In genomic region chr15:80779658-80780415, GRCh38 we compare ENCODE assay signal across 8 cellular contexts. TPM values are rescaled to one million over a fixed set of nuclear protein-coding genes. Genes with fewer than 3 reads are reported as not detected.
DNase-seq lines count a peak whose midpoint lies in the region; ATAC-seq and TF ChIP-seq lines count a peak whose summit lies in the region.

No MANE protein-coding gene starts in this region.

- H3K4me3 Mint-ChIP-seq in HFFc6: peak overlapping the region; percentile 91
- peak overlapping the region; percentile 66 for H3K4me3 Mint-ChIP-seq in activated T-helper 1 cell treated with anti-CD3 and anti-CD28 coated beads, Interleukin-12 subunit alpha, Interleukin-12 subunit beta, Interleukin-2, Interleukin-4 antibody, amounts not matched to agents 30 ng/mL and 10 ng/mL and 1 ng/mL, durations not matched to agents 14 hours and 24 hours and 36 hours

- H3K36me3 Mint-ChIP-seq in HFFc6 (ENCODE audit: low read depth): peaks cover 5% of the 10 kb centered on the region; the same call in 1 of the 2 replicates
- no peaks in the 10 kb centered on the region for H3K36me3 Mint-ChIP-seq in activated T-helper 1 cell treated with anti-CD3 and anti-CD28 coated beads, Interleukin-12 subunit alpha, Interleukin-12 subunit beta, Interleukin-2, Interleukin-4 antibody, amounts not matched to agents 30 ng/mL and 10 ng/mL and 1 ng/mL, durations not matched to agents 14 hours and 24 hours and 36 hours (ENCODE audit: low read depth)

- ATAC-seq in HG02840 (IDR thresholded peaks at IDR 0.05; ENCODE audit: low FRiP score, unreplicated experiment) (no peak), GM19397 (IDR thresholded peaks at IDR 0.05; ENCODE audit: unreplicated experiment) (no peak), GM21526 (IDR thresholded peaks at IDR 0.05; ENCODE audit: low FRiP score, unreplicated experiment) (no peak)

- DNase-seq in AG20443 (ENCODE audit: low spot score) (peak; percentile 55), HFFc6 (no peak), hepatic stellate cell (ENCODE audit: low spot score) (peak; percentile 53), skeletal muscle cell (ENCODE audit: low read depth) (no peak)
- no peak for DNase-seq in activated T-helper 1 cell treated with anti-CD3 and anti-CD28 coated beads, Interleukin-12 subunit alpha, Interleukin-12 subunit beta, Interleukin-2, Interleukin-4 antibody, amounts not matched to agents 30 ng/mL and 10 ng/mL and 1 ng/mL, durations not matched to agents 14 hours and 24 hours and 36 hours (ENCODE audit: low spot score)

- no peak overlapping the region for H3K27ac Mint-ChIP-seq in HFFc6
- no peak overlapping the region for H3K27ac Mint-ChIP-seq in activated T-helper 1 cell treated with anti-CD3 and anti-CD28 coated beads, Interleukin-12 subunit alpha, Interleukin-12 subunit beta, Interleukin-2, Interleukin-4 antibody, amounts not matched to agents 30 ng/mL and 10 ng/mL and 1 ng/mL, durations not matched to agents 14 hours and 24 hours and 36 hours

- H3K4me3 ChIP-seq in skeletal muscle cell (ENCODE audit: low read depth, low read length): peak overlapping the region; percentile 56

- TF ChIP-seq CTCF in HFFc6 (IDR thresholded peaks at IDR 0.05): no peak

- intact Hi-C loops in activated T-helper 1 cell treated with anti-CD3 and anti-CD28 coated beads, Interleukin-12 subunit alpha, Interleukin-12 subunit beta, Interleukin-2, Interleukin-4 antibody, amounts not matched to agents 30 ng/mL and 10 ng/mL and 1 ng/mL, durations not matched to agents 14 hours and 24 hours and 36 hours (cut with micrococcal nuclease): loop anchor here (5.0 to 10.0 kb wide), 3 partner anchors 75 to 487 kb away; no protein-coding TSS in a partner anchor

- peaks cover 45% of the 10 kb centered on the region for H3K4me1 Mint-ChIP-seq in HFFc6 (ENCODE audit: low read depth)
- peaks cover 17% of the 10 kb centered on the region for H3K4me1 Mint-ChIP-seq in activated T-helper 1 cell treated with anti-CD3 and anti-CD28 coated beads, Interleukin-12 subunit alpha, Interleukin-12 subunit beta, Interleukin-2, Interleukin-4 antibody, amounts not matched to agents 30 ng/mL and 10 ng/mL and 1 ng/mL, durations not matched to agents 14 hours and 24 hours and 36 hours (ENCODE audit: low read depth)

- H3K27me3 Mint-ChIP-seq in HFFc6 (ENCODE audit: insufficient read depth): peaks cover 11% of the 10 kb centered on the region
- H3K27me3 Mint-ChIP-seq in activated T-helper 1 cell treated with anti-CD3 and anti-CD28 coated beads, Interleukin-12 subunit alpha, Interleukin-12 subunit beta, Interleukin-2, Interleukin-4 antibody, amounts not matched to agents 30 ng/mL and 10 ng/mL and 1 ng/mL, durations not matched to agents 14 hours and 24 hours and 36 hours (ENCODE audit: insufficient read depth): peaks cover 53% of the 10 kb centered on the region

- H3K9me3 Mint-ChIP-seq in HFFc6: no peaks in the 10 kb centered on the region
- H3K9me3 Mint-ChIP-seq in activated T-helper 1 cell treated with anti-CD3 and anti-CD28 coated beads, Interleukin-12 subunit alpha, Interleukin-12 subunit beta, Interleukin-2, Interleukin-4 antibody, amounts not matched to agents 30 ng/mL and 10 ng/mL and 1 ng/mL, durations not matched to agents 14 hours and 24 hours and 36 hours: no peaks in the 10 kb centered on the region

RNA-seq across cellular contexts. Expression of gene CEMIP, which starts 0.7 kb away (rescaled TPM):
- total RNA-seq in HFFc6 (2021; fragmentation: NEBNext Ultra II Directional; extraction: Animal tissue kit (Norgen Biotek cat#: 25700)): 10 to 100 TPM in 5 of 6 experiments, 1 to 10 TPM in 1; 5.8 to 53.2 (median 48.3) TPM
- 0.03 and 0.05 TPM in 2 replicates for total RNA-seq in activated T-helper 1 cell treated with anti-CD3 and anti-CD28 coated beads, Interleukin-12 subunit alpha, Interleukin-12 subunit beta, Interleukin-2, Interleukin-4 antibody, amounts not matched to agents 30 ng/mL and 10 ng/mL and 1 ng/mL, durations not matched to agents 14 hours and 24 hours and 36 hours

Comparison
In these comparisons a context has a peak if more than half of its experiments do, and no peak if none do; other contexts are left out.
1. DNase-seq: peak in AG20443 (single experiment) and hepatic stellate cell (single experiment); none in HFFc6 (single experiment), activated T-helper 1 cell treated with anti-CD3 and anti-CD28 coated beads, Interleukin-12 subunit alpha, Interleukin-12 subunit beta, Interleukin-2, Interleukin-4 antibody, amounts not matched to agents 30 ng/mL and 10 ng/mL and 1 ng/mL, durations not matched to agents 14 hours and 24 hours and 36 hours (single experiment) and skeletal muscle cell (single experiment).